ENCODE assay signal across 25 cellular contexts in the genomic region with DNA sequence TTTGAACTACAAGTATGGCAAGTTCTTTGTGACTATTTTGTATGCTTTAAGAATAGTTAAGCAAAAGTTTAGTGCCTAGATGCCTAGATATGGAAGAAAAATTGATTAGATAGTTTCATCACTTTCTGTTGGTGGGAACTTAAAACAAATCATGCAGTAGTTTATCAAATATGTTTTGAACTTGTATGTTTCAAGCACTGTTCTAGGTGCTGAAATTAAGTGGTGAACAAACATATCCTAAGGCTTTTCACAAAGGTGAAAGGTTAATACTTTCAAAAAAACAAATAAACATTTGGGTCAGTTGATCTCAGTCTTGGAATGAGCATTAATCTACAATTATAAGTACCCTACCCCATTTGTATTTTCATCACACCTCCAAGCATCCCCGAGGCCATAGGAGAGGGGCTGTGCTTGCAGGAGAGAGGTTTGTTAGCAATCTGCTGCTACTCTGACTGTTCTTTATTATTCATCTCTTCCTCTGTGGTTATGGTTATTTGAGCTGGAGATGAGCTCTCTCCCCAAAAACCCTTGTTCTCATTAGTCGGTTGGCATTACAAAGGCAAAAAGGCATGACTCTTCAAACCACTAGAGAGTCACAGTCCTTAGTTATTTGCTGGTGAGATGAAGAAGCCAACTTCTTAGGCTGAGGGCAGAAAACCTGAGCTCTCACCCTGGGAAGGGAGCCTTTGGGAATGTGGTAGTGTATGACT.
A peak's percentile ranks its signal among the peaks of the same experiment; 100 is the strongest.
DNase-seq lines count a peak whose midpoint lies in the region; ATAC-seq and TF ChIP-seq lines count a peak whose summit lies in the region.
"Had no signal": no experiment of that assay in that cellular context is flagged by ENCODE, and none has a peak within 500 bp of the region (broad histone marks: within the 10 kb centered on the region; RNA-seq: fewer than 3 reads in every experiment).

No MANE protein-coding gene starts in this region.

- DNase-seq in AG08395 (ENCODE audit: low spot score) (peak; percentile 38), DMS79 (lab: John Stamatoyannopoulos, UW) (peak; percentile 83), NT2/D1 (ENCODE audit: low read depth, low spot score) (peak; percentile 40), fibroblast of mammary gland (ENCODE audit: low read depth) (peak; percentile 35), NCI-H82 (lab: John Stamatoyannopoulos, UW) (no peak), 8988T (no peak), left lung (no peak)
- DNase-seq in naive thymus-derived CD8-positive, alpha-beta T cell = no peak
- DNase-seq: activated CD4-positive, alpha-beta T cell treated with anti-CD3 and anti-CD28 coated beads, Interleukin-2, amount 50 U/mL, for 1 hour; AML-193; CD8-positive, alpha-beta memory T cell; DND-41; effector memory CD4-positive, alpha-beta T cell; GOT3; kidney; NCI-H446 treated with DMSO at 0.1 percent for 48 hours; NK-92 treated with Interleukin-12 subunit alpha and Interleukin-12 subunit beta, amount 100 ng/mL, for 24 hours; stimulated activated CD4-positive, alpha-beta T cell treated with anti-CD3 and anti-CD28 coated beads, Interleukin-2, amount 100 ng/mL, for 48 hours; stimulated activated naive CD4-positive, alpha-beta T cell treated with Interleukin-2 at 50 U/mL for 16 hours; T-helper 17 cell had no signal

- H3K36me3 Mint-ChIP-seq in naive thymus-derived CD8-positive, alpha-beta T cell = peaks cover 0 to 14% (median 10%) of the 10 kb centered on the region in 3 donors
- H3K36me3 Mint-ChIP-seq: brain had no signal

- peaks cover 0 to 19% (median 5%) of the 10 kb centered on the region in 9 donors for H3K9me3 Mint-ChIP-seq in naive thymus-derived CD8-positive, alpha-beta T cell

- no peak overlapping the region for H3K27ac ChIP-seq in left lung
- H3K27ac ChIP-seq: gastroesophageal sphincter, SK-N-MC, tibial nerve had no signal

- TF ChIP-seq CTCF in fibroblast of mammary gland (conservative IDR thresholded peaks at IDR 0.05; ENCODE audit: control insufficient read depth, insufficient read depth, low read depth, low read length) (no peak), left lung (IDR thresholded peaks at IDR 0.05) (no peak)

- no peak overlapping the region for H3K4me3 Mint-ChIP-seq in naive thymus-derived CD8-positive, alpha-beta T cell
- H3K4me3 Mint-ChIP-seq: brain; CD8-positive, alpha-beta memory T cell; IgD-negative memory B cell; T-helper 17 cell had no signal

- peaks cover 2 to 7% (median 5%) of the 10 kb centered on the region in 5 donors for H3K27me3 Mint-ChIP-seq in naive thymus-derived CD8-positive, alpha-beta T cell

- H3K9me3 ChIP-seq in NT2/D1 (ENCODE audit: insufficient read depth, low read length) (no peaks in the 10 kb centered on the region), left lung (no peaks in the 10 kb centered on the region)
- H3K9me3 ChIP-seq: gastroesophageal sphincter, tibial nerve had no signal

- POLR2A ChIA-PET in naive thymus-derived CD8-positive, alpha-beta T cell (lab: Charles Lee) = no interaction called here

- H3K27ac Mint-ChIP-seq in naive thymus-derived CD8-positive, alpha-beta T cell = no peak overlapping the region
- H3K27ac Mint-ChIP-seq: brain; CD8-positive, alpha-beta memory T cell; IgD-negative memory B cell; T-helper 17 cell had no signal

- no peak for ATAC-seq in naive thymus-derived CD8-positive, alpha-beta T cell
- no peak for ATAC-seq in left lung
- ATAC-seq: gastroesophageal sphincter, T-helper 17 cell had no signal

- H3K4me1 ChIP-seq in NT2/D1 (ENCODE audit: insufficient read depth, insufficient read length) (no peaks in the 10 kb centered on the region), left lung (no peaks in the 10 kb centered on the region)

- no peaks in the 10 kb centered on the region for H3K27me3 ChIP-seq in NT2/D1 (ENCODE audit: insufficient read depth, insufficient read length)
- H3K27me3 ChIP-seq in left lung = no peaks in the 10 kb centered on the region
- H3K27me3 ChIP-seq: gastroesophageal sphincter, tibial nerve had no signal

- no peak overlapping the region for H3K9ac ChIP-seq in NT2/D1 (ENCODE audit: insufficient read length, low read depth)

- H3K4me1 Mint-ChIP-seq in naive thymus-derived CD8-positive, alpha-beta T cell = peaks cover 0 to 1% (median 0%) of the 10 kb centered on the region in 4 donors
- H3K4me1 Mint-ChIP-seq: CD8-positive, alpha-beta memory T cell; IgD-negative memory B cell; T-helper 17 cell had no signal

- H3K4me3 ChIP-seq in NT2/D1 (ENCODE audit: insufficient read length, low read depth) (no peak overlapping the region), fibroblast of mammary gland (ENCODE audit: control insufficient read depth, low read depth, low read length) (no peak overlapping the region), left lung (no peak overlapping the region)
- H3K4me3 ChIP-seq: gastroesophageal sphincter, SK-N-MC, tibial nerve had no signal

- intact Hi-C loops in left lung (cut with DNase I) = no loop called here

- H3K36me3 ChIP-seq in NT2/D1 (ENCODE audit: insufficient read depth, insufficient read length, low read length) (no peaks in the 10 kb centered on the region), left lung (no peaks in the 10 kb centered on the region)
- H3K36me3 ChIP-seq: gastroesophageal sphincter, tibial nerve had no signal

Comparison
In these comparisons a context has a peak if more than half of its experiments do, and no peak if none do; other contexts are left out.
1. DNase-seq: peak in AG08395 (single experiment), DMS79 (single experiment), NT2/D1 (single experiment) and fibroblast of mammary gland (single experiment); none in NCI-H82 (single experiment), 8988T (single experiment), naive thymus-derived CD8-positive, alpha-beta T cell (0 of 10) and left lung (0 of 2).